ENCODE assay signal across 8 cellular contexts in the genomic region with DNA sequence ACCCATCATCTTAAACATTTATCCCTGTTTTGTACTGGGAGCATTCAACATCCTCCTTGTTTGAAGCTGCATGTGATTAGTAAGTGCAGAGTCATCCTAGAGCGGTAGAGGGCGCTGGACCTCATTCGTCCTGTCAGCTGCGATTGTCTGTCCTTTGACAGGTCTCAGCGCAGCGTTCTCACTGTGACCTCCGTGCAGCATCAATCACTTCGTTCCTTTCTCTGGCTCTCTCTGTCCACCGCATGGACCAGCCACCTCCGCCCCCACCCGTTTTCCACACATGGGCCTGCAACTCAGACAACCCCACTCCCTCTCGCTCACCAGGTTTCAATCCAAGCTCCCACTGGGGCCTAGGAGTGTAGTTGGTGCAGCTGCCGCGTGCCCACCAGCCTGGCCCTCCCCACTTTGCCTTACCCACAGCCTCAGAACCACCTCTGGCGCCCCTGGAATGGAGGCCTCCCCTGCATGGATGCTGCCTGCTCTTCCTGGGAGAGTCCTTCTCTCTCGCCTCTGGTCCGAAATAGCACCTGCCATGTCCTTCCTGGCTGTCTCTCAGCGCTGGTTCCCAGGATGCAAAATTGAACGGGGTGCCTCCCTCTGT.
DNase-seq lines count a peak whose midpoint lies in the region; ATAC-seq and TF ChIP-seq lines count a peak whose summit lies in the region.

No MANE protein-coding gene starts in this region.

- no peak overlapping the region for H3K27ac ChIP-seq in RWPE1

- POLR2A ChIA-PET in HEK293T (lab: Yijun Ruan, JAX) (no interaction called here), RWPE1 (lab: Yijun Ruan, JAX; ENCODE audit: low non-redundant PET) (no interaction called here)

- DNase-seq in AG20443 (ENCODE audit: low spot score) = peak; percentile 65
- peak; percentile 61 for DNase-seq in HEK293T (ENCODE audit: extremely low spot score)
- peak; percentile 29 for DNase-seq in RWPE1 (ENCODE audit: low spot score)
- peak; percentile 61 for DNase-seq in activated naive CD4-positive, alpha-beta T cell treated with Interleukin-2 at 50 U/mL for 16 hours
- peak; percentile 48 to 95 (median 86) for DNase-seq in head of caudate nucleus
- DNase-seq in posterior cingulate gyrus = peak; percentile 52 to 96 (median 82)

- ATAC-seq in HG03025 (IDR thresholded peaks at IDR 0.05; ENCODE audit: low FRiP score, unreplicated experiment) (no peak), GM19035 (IDR thresholded peaks at IDR 0.05; ENCODE audit: unreplicated experiment) (no peak)

- TF ChIP-seq CTCF in RWPE1 (conservative IDR thresholded peaks at IDR 0.05; ENCODE audit: low read depth) = peak; percentile 64

- intact Hi-C loops in head of caudate nucleus (cut with DNase I) (loop anchor here (5.0 kb wide), 1 partner anchor 58 kb away; no protein-coding TSS in a partner anchor), posterior cingulate gyrus (cut with DNase I) (loop anchor here (2.0 kb wide), 1 partner anchor 58 kb away; no protein-coding TSS in a partner anchor)

- CTCF ChIA-PET in HEK293T (lab: Yijun Ruan, JAX) (interaction anchor here (0.7 to 1.2 kb wide), 4 partner anchors 10 to 34 kb away, joined by 3 to 4 read pairs (median 3); no protein-coding TSS in a partner anchor), RWPE1 (lab: Yijun Ruan, JAX) (interaction anchor here (0.5 to 1.1 kb wide), 11 partner anchors 9 to 208 kb away, joined by 3 to 7 read pairs (median 3); no protein-coding TSS in a partner anchor)

TF ChIP-seq in HEK293T, 16 proteins besides CTCF, POLR2A, EP300 and RAD21:
- no peak for TF ChIP-seq CTBP1 (IDR thresholded peaks at IDR 0.05; ENCODE audit: borderline replicate concordance)
- TF ChIP-seq, protein P1, sequence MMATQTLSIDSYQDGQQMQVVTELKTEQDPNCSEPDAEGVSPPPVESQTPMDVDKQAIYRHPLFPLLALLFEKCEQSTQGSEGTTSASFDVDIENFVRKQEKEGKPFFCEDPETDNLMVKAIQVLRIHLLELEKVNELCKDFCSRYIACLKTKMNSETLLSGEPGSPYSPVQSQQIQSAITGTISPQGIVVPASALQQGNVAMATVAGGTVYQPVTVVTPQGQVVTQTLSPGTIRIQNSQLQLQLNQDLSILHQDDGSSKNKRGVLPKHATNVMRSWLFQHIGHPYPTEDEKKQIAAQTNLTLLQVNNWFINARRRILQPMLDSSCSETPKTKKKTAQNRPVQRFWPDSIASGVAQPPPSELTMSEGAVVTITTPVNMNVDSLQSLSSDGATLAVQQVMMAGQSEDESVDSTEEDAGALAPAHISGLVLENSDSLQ (IDR thresholded peaks at IDR 0.05) = peak; percentile 75

Comparison
In these comparisons a context has a peak if more than half of its experiments do, and no peak if none do; other contexts are left out.
1. DNase-seq: peak in every context shown above with its lines; median percentile 86 in head of caudate nucleus; 82 in posterior cingulate gyrus; 65 in AG20443; 61 in HEK293T; 61 in activated naive CD4-positive, alpha-beta T cell treated with Interleukin-2 at 50 U/mL for 16 hours; 29 in RWPE1.